In the genomic region with DNA sequence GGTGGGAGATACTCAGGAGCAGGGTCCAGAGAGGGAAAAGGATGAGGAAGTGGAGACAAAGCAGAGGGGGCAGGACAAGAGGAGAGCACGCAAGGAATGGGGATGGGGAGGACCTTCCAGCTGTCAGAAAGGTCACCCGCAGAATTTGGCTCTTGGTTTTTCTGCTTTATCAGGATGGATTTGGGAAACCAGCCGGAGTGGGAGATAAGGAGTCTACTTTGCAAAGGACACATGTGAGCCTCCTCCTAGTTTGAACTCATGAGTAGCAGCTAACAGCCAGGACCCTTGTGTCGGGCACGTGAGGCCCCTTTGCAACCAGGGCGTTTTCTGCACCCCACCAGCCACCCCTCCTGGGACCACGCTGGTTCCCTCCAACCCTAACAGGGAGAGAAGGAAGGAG, we compare ENCODE assay signal across 1 cellular context.
TF ChIP-seq lines count a peak whose summit lies in the region.

No MANE protein-coding gene starts in this region.

TF ChIP-seq in K562, 482 proteins besides CTCF, POLR2A, EP300 and RAD21 (continued from another document and continues in another):
- TF ChIP-seq, protein P1, sequence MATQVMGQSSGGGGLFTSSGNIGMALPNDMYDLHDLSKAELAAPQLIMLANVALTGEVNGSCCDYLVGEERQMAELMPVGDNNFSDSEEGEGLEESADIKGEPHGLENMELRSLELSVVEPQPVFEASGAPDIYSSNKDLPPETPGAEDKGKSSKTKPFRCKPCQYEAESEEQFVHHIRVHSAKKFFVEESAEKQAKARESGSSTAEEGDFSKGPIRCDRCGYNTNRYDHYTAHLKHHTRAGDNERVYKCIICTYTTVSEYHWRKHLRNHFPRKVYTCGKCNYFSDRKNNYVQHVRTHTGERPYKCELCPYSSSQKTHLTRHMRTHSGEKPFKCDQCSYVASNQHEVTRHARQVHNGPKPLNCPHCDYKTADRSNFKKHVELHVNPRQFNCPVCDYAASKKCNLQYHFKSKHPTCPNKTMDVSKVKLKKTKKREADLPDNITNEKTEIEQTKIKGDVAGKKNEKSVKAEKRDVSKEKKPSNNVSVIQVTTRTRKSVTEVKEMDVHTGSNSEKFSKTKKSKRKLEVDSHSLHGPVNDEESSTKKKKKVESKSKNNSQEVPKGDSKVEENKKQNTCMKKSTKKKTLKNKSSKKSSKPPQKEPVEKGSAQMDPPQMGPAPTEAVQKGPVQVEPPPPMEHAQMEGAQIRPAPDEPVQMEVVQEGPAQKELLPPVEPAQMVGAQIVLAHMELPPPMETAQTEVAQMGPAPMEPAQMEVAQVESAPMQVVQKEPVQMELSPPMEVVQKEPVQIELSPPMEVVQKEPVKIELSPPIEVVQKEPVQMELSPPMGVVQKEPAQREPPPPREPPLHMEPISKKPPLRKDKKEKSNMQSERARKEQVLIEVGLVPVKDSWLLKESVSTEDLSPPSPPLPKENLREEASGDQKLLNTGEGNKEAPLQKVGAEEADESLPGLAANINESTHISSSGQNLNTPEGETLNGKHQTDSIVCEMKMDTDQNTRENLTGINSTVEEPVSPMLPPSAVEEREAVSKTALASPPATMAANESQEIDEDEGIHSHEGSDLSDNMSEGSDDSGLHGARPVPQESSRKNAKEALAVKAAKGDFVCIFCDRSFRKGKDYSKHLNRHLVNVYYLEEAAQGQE (CRISPR knock-in tag; IDR thresholded peaks at IDR 0.05; ENCODE audit: low read depth), result no peak
- TF ChIP-seq ETV1 (tag; conservative IDR thresholded peaks at IDR 0.05; ENCODE audit: low read depth), result no peak
- TF ChIP-seq, protein P2, sequence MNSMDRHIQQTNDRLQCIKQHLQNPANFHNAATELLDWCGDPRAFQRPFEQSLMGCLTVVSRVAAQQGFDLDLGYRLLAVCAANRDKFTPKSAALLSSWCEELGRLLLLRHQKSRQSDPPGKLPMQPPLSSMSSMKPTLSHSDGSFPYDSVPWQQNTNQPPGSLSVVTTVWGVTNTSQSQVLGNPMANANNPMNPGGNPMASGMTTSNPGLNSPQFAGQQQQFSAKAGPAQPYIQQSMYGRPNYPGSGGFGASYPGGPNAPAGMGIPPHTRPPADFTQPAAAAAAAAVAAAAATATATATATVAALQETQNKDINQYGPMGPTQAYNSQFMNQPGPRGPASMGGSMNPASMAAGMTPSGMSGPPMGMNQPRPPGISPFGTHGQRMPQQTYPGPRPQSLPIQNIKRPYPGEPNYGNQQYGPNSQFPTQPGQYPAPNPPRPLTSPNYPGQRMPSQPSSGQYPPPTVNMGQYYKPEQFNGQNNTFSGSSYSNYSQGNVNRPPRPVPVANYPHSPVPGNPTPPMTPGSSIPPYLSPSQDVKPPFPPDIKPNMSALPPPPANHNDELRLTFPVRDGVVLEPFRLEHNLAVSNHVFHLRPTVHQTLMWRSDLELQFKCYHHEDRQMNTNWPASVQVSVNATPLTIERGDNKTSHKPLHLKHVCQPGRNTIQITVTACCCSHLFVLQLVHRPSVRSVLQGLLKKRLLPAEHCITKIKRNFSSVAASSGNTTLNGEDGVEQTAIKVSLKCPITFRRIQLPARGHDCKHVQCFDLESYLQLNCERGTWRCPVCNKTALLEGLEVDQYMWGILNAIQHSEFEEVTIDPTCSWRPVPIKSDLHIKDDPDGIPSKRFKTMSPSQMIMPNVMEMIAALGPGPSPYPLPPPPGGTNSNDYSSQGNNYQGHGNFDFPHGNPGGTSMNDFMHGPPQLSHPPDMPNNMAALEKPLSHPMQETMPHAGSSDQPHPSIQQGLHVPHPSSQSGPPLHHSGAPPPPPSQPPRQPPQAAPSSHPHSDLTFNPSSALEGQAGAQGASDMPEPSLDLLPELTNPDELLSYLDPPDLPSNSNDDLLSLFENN (IDR thresholded peaks at IDR 0.05; ENCODE audit: low read depth in 2 of 2, low read length in 2 of 2), result peak in 1 of 2 experiments; percentile 45; a peak in 1 of 4 replicates
- TF ChIP-seq, protein P3, sequence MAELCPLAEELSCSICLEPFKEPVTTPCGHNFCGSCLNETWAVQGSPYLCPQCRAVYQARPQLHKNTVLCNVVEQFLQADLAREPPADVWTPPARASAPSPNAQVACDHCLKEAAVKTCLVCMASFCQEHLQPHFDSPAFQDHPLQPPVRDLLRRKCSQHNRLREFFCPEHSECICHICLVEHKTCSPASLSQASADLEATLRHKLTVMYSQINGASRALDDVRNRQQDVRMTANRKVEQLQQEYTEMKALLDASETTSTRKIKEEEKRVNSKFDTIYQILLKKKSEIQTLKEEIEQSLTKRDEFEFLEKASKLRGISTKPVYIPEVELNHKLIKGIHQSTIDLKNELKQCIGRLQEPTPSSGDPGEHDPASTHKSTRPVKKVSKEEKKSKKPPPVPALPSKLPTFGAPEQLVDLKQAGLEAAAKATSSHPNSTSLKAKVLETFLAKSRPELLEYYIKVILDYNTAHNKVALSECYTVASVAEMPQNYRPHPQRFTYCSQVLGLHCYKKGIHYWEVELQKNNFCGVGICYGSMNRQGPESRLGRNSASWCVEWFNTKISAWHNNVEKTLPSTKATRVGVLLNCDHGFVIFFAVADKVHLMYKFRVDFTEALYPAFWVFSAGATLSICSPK (IDR thresholded peaks at IDR 0.05; ENCODE audit: borderline replicate concordance), result no peak
- no peak for TF ChIP-seq ZFPM2 (CRISPR knock-in tag; IDR thresholded peaks at IDR 0.05)
- peak; percentile 33; the same call in 1 of the 2 replicates for TF ChIP-seq ZFX (CRISPR knock-in tag; IDR thresholded peaks at IDR 0.05)
- TF ChIP-seq PHB (CRISPR knock-in tag; IDR thresholded peaks at IDR 0.05), result no peak
- no peak for TF ChIP-seq NR2F6 (CRISPR knock-in tag; IDR thresholded peaks at IDR 0.05)
- no peak for TF ChIP-seq ADNP (tag; IDR thresholded peaks at IDR 0.05)
- TF ChIP-seq SP1 (CRISPR knock-in tag; IDR thresholded peaks at IDR 0.05), result no peak
- TF ChIP-seq ZNF785 (CRISPR knock-in tag; IDR thresholded peaks at IDR 0.05), result no peak
- TF ChIP-seq SRSF9 (IDR thresholded peaks at IDR 0.05; ENCODE audit: borderline replicate concordance, low read depth, low read length), result no peak
- no peak for TF ChIP-seq ZNF764 (CRISPR knock-in tag; IDR thresholded peaks at IDR 0.05; ENCODE audit: low read depth)
- TF ChIP-seq POLR2AphosphoS2 (IDR thresholded peaks at IDR 0.05; ENCODE audit: low read length), result no peak
- 0 out of 2 replicates have a peak, but pooled peaks have one; percentile 33 for TF ChIP-seq GATA2 (CRISPR knock-in tag; IDR thresholded peaks at IDR 0.05)
- TF ChIP-seq RNF2 (IDR thresholded peaks at IDR 0.05), result 0 out of 2 replicates have a peak, but pooled peaks have one; percentile 16
- TF ChIP-seq KDM5B (IDR thresholded peaks at IDR 0.05; ENCODE audit: insufficient replicate concordance, low read depth, low read length), result no peak
- TF ChIP-seq SMARCB1 (IDR thresholded peaks at IDR 0.05; ENCODE audit: insufficient read length, low read depth), result no peak
- no peak for TF ChIP-seq NRF1 (conservative IDR thresholded peaks at IDR 0.05 in 1 of 2, IDR thresholded peaks at IDR 0.05 in 1 of 2)
- TF ChIP-seq CHD2 (IDR thresholded peaks at IDR 0.05; ENCODE audit: low read depth, low read length), result no peak
- no peak for TF ChIP-seq TAF9B (IDR thresholded peaks at IDR 0.05; ENCODE audit: partially characterized antibody)
- TF ChIP-seq, protein P4, sequence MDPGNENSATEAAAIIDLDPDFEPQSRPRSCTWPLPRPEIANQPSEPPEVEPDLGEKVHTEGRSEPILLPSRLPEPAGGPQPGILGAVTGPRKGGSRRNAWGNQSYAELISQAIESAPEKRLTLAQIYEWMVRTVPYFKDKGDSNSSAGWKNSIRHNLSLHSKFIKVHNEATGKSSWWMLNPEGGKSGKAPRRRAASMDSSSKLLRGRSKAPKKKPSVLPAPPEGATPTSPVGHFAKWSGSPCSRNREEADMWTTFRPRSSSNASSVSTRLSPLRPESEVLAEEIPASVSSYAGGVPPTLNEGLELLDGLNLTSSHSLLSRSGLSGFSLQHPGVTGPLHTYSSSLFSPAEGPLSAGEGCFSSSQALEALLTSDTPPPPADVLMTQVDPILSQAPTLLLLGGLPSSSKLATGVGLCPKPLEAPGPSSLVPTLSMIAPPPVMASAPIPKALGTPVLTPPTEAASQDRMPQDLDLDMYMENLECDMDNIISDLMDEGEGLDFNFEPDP (CRISPR knock-in tag; IDR thresholded peaks at IDR 0.05), result no peak
- no peak for TF ChIP-seq GTF2A2 (tag; IDR thresholded peaks at IDR 0.05)
- no peak for TF ChIP-seq PHF8 (IDR thresholded peaks at IDR 0.05; ENCODE audit: borderline replicate concordance, low read length)
- TF ChIP-seq, protein P5, sequence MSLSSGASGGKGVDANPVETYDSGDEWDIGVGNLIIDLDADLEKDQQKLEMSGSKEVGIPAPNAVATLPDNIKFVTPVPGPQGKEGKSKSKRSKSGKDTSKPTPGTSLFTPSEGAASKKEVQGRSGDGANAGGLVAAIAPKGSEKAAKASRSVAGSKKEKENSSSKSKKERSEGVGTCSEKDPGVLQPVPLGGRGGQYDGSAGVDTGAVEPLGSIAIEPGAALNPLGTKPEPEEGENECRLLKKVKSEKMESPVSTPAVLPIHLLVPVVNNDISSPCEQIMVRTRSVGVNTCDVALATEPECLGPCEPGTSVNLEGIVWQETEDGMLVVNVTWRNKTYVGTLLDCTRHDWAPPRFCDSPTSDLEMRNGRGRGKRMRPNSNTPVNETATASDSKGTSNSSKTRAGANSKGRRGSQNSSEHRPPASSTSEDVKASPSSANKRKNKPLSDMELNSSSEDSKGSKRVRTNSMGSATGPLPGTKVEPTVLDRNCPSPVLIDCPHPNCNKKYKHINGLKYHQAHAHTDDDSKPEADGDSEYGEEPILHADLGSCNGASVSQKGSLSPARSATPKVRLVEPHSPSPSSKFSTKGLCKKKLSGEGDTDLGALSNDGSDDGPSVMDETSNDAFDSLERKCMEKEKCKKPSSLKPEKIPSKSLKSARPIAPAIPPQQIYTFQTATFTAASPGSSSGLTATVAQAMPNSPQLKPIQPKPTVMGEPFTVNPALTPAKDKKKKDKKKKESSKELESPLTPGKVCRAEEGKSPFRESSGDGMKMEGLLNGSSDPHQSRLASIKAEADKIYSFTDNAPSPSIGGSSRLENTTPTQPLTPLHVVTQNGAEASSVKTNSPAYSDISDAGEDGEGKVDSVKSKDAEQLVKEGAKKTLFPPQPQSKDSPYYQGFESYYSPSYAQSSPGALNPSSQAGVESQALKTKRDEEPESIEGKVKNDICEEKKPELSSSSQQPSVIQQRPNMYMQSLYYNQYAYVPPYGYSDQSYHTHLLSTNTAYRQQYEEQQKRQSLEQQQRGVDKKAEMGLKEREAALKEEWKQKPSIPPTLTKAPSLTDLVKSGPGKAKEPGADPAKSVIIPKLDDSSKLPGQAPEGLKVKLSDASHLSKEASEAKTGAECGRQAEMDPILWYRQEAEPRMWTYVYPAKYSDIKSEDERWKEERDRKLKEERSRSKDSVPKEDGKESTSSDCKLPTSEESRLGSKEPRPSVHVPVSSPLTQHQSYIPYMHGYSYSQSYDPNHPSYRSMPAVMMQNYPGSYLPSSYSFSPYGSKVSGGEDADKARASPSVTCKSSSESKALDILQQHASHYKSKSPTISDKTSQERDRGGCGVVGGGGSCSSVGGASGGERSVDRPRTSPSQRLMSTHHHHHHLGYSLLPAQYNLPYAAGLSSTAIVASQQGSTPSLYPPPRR (CRISPR knock-in tag; IDR thresholded peaks at IDR 0.05; ENCODE audit: borderline replicate concordance), result no peak
- TF ChIP-seq ZNF143 (CRISPR knock-in tag; IDR thresholded peaks at IDR 0.05), result no peak
- TF ChIP-seq ZNF766 (CRISPR knock-in tag; conservative IDR thresholded peaks at IDR 0.05), result 0 out of 2 replicates have a peak, but pooled peaks have one; percentile 18
- TF ChIP-seq FOXK1 (CRISPR knock-in tag; IDR thresholded peaks at IDR 0.05; ENCODE audit: borderline replicate concordance), result no peak
- TF ChIP-seq POLR2AphosphoS5 (IDR thresholded peaks at IDR 0.05; ENCODE audit: control insufficient read depth, insufficient read depth, low read depth, low read length), result 0 out of 2 replicates have a peak, but pooled peaks have one; percentile 42
- TF ChIP-seq CEBPZ (IDR thresholded peaks at IDR 0.05; ENCODE audit: borderline replicate concordance, low read depth, low read length), result no peak
- no peak for TF ChIP-seq FOXJ3 (CRISPR knock-in tag; IDR thresholded peaks at IDR 0.05)
- TF ChIP-seq POLR2B (IDR thresholded peaks at IDR 0.05; ENCODE audit: low read depth, partially characterized antibody), result no peak
- no peak for TF ChIP-seq ZNF282 (CRISPR knock-in tag; IDR thresholded peaks at IDR 0.05)
- TF ChIP-seq HOXB6 (CRISPR knock-in tag; IDR thresholded peaks at IDR 0.05; ENCODE audit: borderline replicate concordance), result no peak
- 0 out of 2 replicates have a peak, but pooled peaks have one; percentile 29 for TF ChIP-seq ZNF395 (CRISPR knock-in tag; IDR thresholded peaks at IDR 0.05)
- no peak for TF ChIP-seq GABPB2 (CRISPR knock-in tag; conservative IDR thresholded peaks at IDR 0.05)
- no peak for TF ChIP-seq FOXP1 (CRISPR knock-in tag; IDR thresholded peaks at IDR 0.05)
